In genomic region chr5:132444061-132444460, GRCh38 we compare ENCODE assay signal across 19 cellular contexts. TPM values are rescaled to one million over a fixed set of nuclear protein-coding genes. Genes with fewer than 3 reads are reported as not detected.
DNase-seq lines count a peak whose midpoint lies in the region; ATAC-seq and TF ChIP-seq lines count a peak whose summit lies in the region.
"Had no signal": no experiment of that assay in that cellular context is flagged by ENCODE, and none has a peak within 500 bp of the region (broad histone marks: within the 10 kb centered on the region; RNA-seq: fewer than 3 reads in every experiment).

No MANE protein-coding gene starts in this region.

- no TSS peak for BruUV-seq in MCF 10A (replicated peaks; lab: Mats Ljungman, UMichigan)
- no TSS peak for BruUV-seq in PC-9 (replicated peaks; lab: Mats Ljungman, UMichigan)

- H3K36me3 ChIP-seq in breast epithelium (no peaks in the 10 kb centered on the region), PC-9 (ENCODE audit: low read depth) (no peaks in the 10 kb centered on the region)
- peaks cover 0 to 10% (median 7%) of the 10 kb centered on the region in 3 experiments for H3K36me3 ChIP-seq in naive thymus-derived CD4-positive, alpha-beta T cell (ENCODE audit: control insufficient read depth in 2 of 3, insufficient read depth in 3 of 3, low read length in 3 of 3)
- H3K36me3 ChIP-seq: brain microvascular endothelial cell, tibial artery had no signal

- no peaks in the 10 kb centered on the region for H3K9me2 ChIP-seq in PC-9 (ENCODE audit: insufficient read depth)

- H3K4me3 ChIP-seq in breast epithelium = no peak overlapping the region
- H3K4me3 ChIP-seq in PC-9 = no peak overlapping the region
- no peak overlapping the region for H3K4me3 ChIP-seq in naive thymus-derived CD4-positive, alpha-beta T cell (ENCODE audit: low read length)
- H3K4me3 ChIP-seq: tibial artery had no signal

- peaks cover 22% of the 10 kb centered on the region; the same call in 1 of the 2 replicates for H3F3A ChIP-seq in PC-9 (ENCODE audit: insufficient read depth, low read depth)

- H3K27ac ChIP-seq in breast epithelium = peak overlapping the region; percentile 17 to 30
- H3K27ac ChIP-seq in PC-9 = peak overlapping the region; percentile 88; the same call in 1 of the 2 replicates
- no peak overlapping the region for H3K27ac ChIP-seq in naive thymus-derived CD4-positive, alpha-beta T cell (ENCODE audit: low read depth, low read length)
- H3K27ac ChIP-seq: brain microvascular endothelial cell, tibial artery had no signal

- POLR2A ChIA-PET in MCF 10A (lab: Yijun Ruan, JAX) = interaction anchor here (0.6 to 2.4 kb wide), 2 partner anchors 46 to 237 kb away, joined by 3 to 14 read pairs; partner anchors contain the start of gene IRF1
- POLR2A ChIA-PET in PC-9 (lab: Charles Lee; ENCODE audit: unreplicated experiment) = no interaction called here
- POLR2A ChIA-PET in naive thymus-derived CD4-positive, alpha-beta T cell (lab: Charles Lee) = interaction anchor here (0.7 to 2.0 kb wide), 6 partner anchors 11 to 53 kb away, joined by 3 to 7 read pairs (median 4); no protein-coding TSS in a partner anchor

- no peak overlapping the region for H3K4me2 ChIP-seq in PC-9

- no peaks in the 10 kb centered on the region for H4K20me1 ChIP-seq in PC-9 (ENCODE audit: insufficient read depth)

- no peak for ATAC-seq in naive thymus-derived CD4-positive, alpha-beta T cell
- ATAC-seq in esophagus mucosa (no peak), HG03571 (IDR thresholded peaks at IDR 0.05; ENCODE audit: unreplicated experiment) (no peak)
- ATAC-seq: activated CD4-positive, CD25-positive, alpha-beta regulatory T cell treated with anti-CD3 and anti-CD28 coated beads, Interleukin-2, amount 50 U/mL, for 24 hours had no signal

- H3K36me3 Mint-ChIP-seq in MCF 10A (ENCODE audit: insufficient read depth, unreplicated experiment) = no peaks in the 10 kb centered on the region
- H3K36me3 Mint-ChIP-seq in naive thymus-derived CD4-positive, alpha-beta T cell = peaks cover 10 to 48% (median 33%) of the 10 kb centered on the region in 5 donors
- H3K36me3 Mint-ChIP-seq in HFFc6 (ENCODE audit: low read depth) = peaks cover 21% of the 10 kb centered on the region

- intact Hi-C loops in breast epithelium (cut with DNase I; ENCODE audit: low total_unique reads) = no loop called here
- intact Hi-C loops in MCF 10A (cut with micrococcal nuclease) = no loop called here
- intact Hi-C loops in PC-9 (cut with micrococcal nuclease; ENCODE audit: unreplicated experiment) = loop anchor here (2.0 kb wide), 1 partner anchor 53 kb away; no protein-coding TSS in a partner anchor
- intact Hi-C loops in naive thymus-derived CD4-positive, alpha-beta T cell (cut with micrococcal nuclease) = loop anchor here in 1 of 2 donors (1.0 kb wide), 1 partner anchor 12 kb away; no protein-coding TSS in a partner anchor

- H3K27me3 Mint-ChIP-seq in MCF 10A (ENCODE audit: insufficient read depth, unreplicated experiment) = no peaks in the 10 kb centered on the region
- no peaks in the 10 kb centered on the region for H3K27me3 Mint-ChIP-seq in naive thymus-derived CD4-positive, alpha-beta T cell
- peaks cover 2% of the 10 kb centered on the region for H3K27me3 Mint-ChIP-seq in HFFc6 (ENCODE audit: insufficient read depth)
- H3K27me3 Mint-ChIP-seq: activated naive CD8-positive, alpha-beta T cell had no signal

- TF ChIP-seq CTCF in breast epithelium (IDR thresholded peaks at IDR 0.05) = no peak
- TF ChIP-seq CTCF in MCF 10A (IDR thresholded peaks at IDR 0.05; ENCODE audit: unreplicated experiment) = no peak
- TF ChIP-seq CTCF in PC-9 (conservative IDR thresholded peaks at IDR 0.05) = no peak
- no peak for TF ChIP-seq CTCF in HFFc6 (IDR thresholded peaks at IDR 0.05)

- H3K27me3 ChIP-seq in breast epithelium = no peaks in the 10 kb centered on the region
- H3K27me3 ChIP-seq in PC-9 (ENCODE audit: insufficient read depth, low read depth) = no peaks in the 10 kb centered on the region
- H3K27me3 ChIP-seq in naive thymus-derived CD4-positive, alpha-beta T cell (ENCODE audit: control insufficient read depth in 2 of 2, insufficient read depth in 2 of 2, low read length in 2 of 2) = no peaks in the 10 kb centered on the region
- H3K27me3 ChIP-seq: brain microvascular endothelial cell, tibial artery had no signal

- H3K9me3 Mint-ChIP-seq in MCF 10A (ENCODE audit: unreplicated experiment) = peaks cover 8% of the 10 kb centered on the region
- H3K9me3 Mint-ChIP-seq in naive thymus-derived CD4-positive, alpha-beta T cell = no peaks in the 10 kb centered on the region
- peaks cover 12% of the 10 kb centered on the region for H3K9me3 Mint-ChIP-seq in HFFc6
- H3K9me3 Mint-ChIP-seq: neural crest cell had no signal

- no peak for TF ChIP-seq POLR2A in breast epithelium (IDR thresholded peaks at IDR 0.05)

- H3K4me1 Mint-ChIP-seq in MCF 10A (ENCODE audit: insufficient read depth, unreplicated experiment) (peaks cover 50% of the 10 kb centered on the region), HFFc6 (ENCODE audit: low read depth) (peaks cover 46% of the 10 kb centered on the region)
- peaks cover 70 to 98% (median 88%) of the 10 kb centered on the region in 7 donors for H3K4me1 Mint-ChIP-seq in naive thymus-derived CD4-positive, alpha-beta T cell
- H3K4me1 Mint-ChIP-seq: neural crest cell had no signal

- H3K9me3 ChIP-seq in breast epithelium (no peaks in the 10 kb centered on the region), PC-9 (ENCODE audit: insufficient read depth, low read depth) (no peaks in the 10 kb centered on the region)
- no peaks in the 10 kb centered on the region for H3K9me3 ChIP-seq in naive thymus-derived CD4-positive, alpha-beta T cell (ENCODE audit: control insufficient read depth in 2 of 3, low read length in 3 of 3)
- H3K9me3 ChIP-seq: tibial artery had no signal

- H3K79me2 ChIP-seq in PC-9 (ENCODE audit: low read depth) = no peaks in the 10 kb centered on the region

- no peak for DNase-seq in breast epithelium (ENCODE audit: low spot score in 2 of 2)
- DNase-seq in MCF 10A (ENCODE audit: unreplicated experiment) = no peak
- DNase-seq in PC-9 = no peak
- no peak for DNase-seq in naive thymus-derived CD4-positive, alpha-beta T cell
- no peak for DNase-seq in HFFc6
- DNase-seq: brain microvascular endothelial cell, foreskin fibroblast, GDM1, hippocampal formation, NCI-H1417 treated with DMSO at 0.1 percent for 48 hours, NCI-H2171, NCI-H774, T-helper 9 cell had no signal

- H3K27ac Mint-ChIP-seq in MCF 10A (ENCODE audit: low read depth, unreplicated experiment) (no peak overlapping the region), HFFc6 (no peak overlapping the region)
- peak overlapping the region in 6 of 9 donors; percentile 17 to 88 (median 46) for H3K27ac Mint-ChIP-seq in naive thymus-derived CD4-positive, alpha-beta T cell
- H3K27ac Mint-ChIP-seq: activated naive CD8-positive, alpha-beta T cell had no signal

- no peak overlapping the region for H2AFZ ChIP-seq in PC-9

- H3K4me1 ChIP-seq in breast epithelium (peaks cover 11 to 36% of the 10 kb centered on the region in 2 donors), PC-9 (replicated peaks; ENCODE audit: insufficient read depth) (peaks cover 34% of the 10 kb centered on the region)
- peaks cover 69 to 79% of the 10 kb centered on the region in 2 donors for H3K4me1 ChIP-seq in naive thymus-derived CD4-positive, alpha-beta T cell (ENCODE audit: control insufficient read depth in 2 of 2, insufficient read depth in 2 of 2, low read length in 2 of 2)

- H3K4me3 Mint-ChIP-seq in MCF 10A (ENCODE audit: unreplicated experiment) (no peak overlapping the region), HFFc6 (no peak overlapping the region)
- peak overlapping the region in 5 of 10 donors; percentile 17 to 54 (median 42) for H3K4me3 Mint-ChIP-seq in naive thymus-derived CD4-positive, alpha-beta T cell
- H3K4me3 Mint-ChIP-seq: activated naive CD8-positive, alpha-beta T cell; neural crest cell had no signal

- CTCF ChIA-PET in MCF 10A (lab: Yijun Ruan, JAX) = interaction anchor here (0.7 kb wide), 1 partner anchor 47 kb away, joined by 5 read pairs; the partner anchor contains the start of gene IRF1
- CTCF ChIA-PET in PC-9 (lab: Charles Lee) = no interaction called here
- CTCF ChIA-PET in naive thymus-derived CD4-positive, alpha-beta T cell (lab: Charles Lee) = interaction anchor here (1.0 to 1.2 kb wide), 3 partner anchors 11 to 56 kb away, joined by 3 to 4 read pairs (median 3); no protein-coding TSS in a partner anchor

RNA-seq across cellular contexts. Expression of gene IRF1, which starts 46.5 kb away (rescaled TPM):
- total RNA-seq in breast epithelium (10 to 100 TPM; 10.4 to 27.8 (median 18.0) TPM), MCF 10A (2022) (18.7 and 23.0 TPM in 2 replicates), PC-9 (2021) (27.1 and 38.9 TPM in 2 replicates), esophagus mucosa (9.1 TPM)
- total RNA-seq in naive thymus-derived CD4-positive, alpha-beta T cell = 100 to 1,000 TPM; 118 to 632 (median 549) TPM
- polyA plus RNA-seq in naive thymus-derived CD4-positive, alpha-beta T cell = 100 to 1,000 TPM; 148 to 174 TPM
- total RNA-seq in HFFc6 (2021; fragmentation: NEBNext Ultra II Directional; extraction: Animal tissue kit (Norgen Biotek cat#: 25700)) = 10 to 100 TPM in 5 of 6 experiments, 1 to 10 TPM in 1; 9.8 to 19.7 (median 17.3) TPM

Comparison
In these comparisons a context has a peak if more than half of its experiments do, and no peak if none do; other contexts are left out.
1. H3K27ac Mint-ChIP-seq: peak in naive thymus-derived CD4-positive, alpha-beta T cell (6 of 9); none in MCF 10A (single experiment) and HFFc6 (single experiment).